In the genomic region with DNA sequence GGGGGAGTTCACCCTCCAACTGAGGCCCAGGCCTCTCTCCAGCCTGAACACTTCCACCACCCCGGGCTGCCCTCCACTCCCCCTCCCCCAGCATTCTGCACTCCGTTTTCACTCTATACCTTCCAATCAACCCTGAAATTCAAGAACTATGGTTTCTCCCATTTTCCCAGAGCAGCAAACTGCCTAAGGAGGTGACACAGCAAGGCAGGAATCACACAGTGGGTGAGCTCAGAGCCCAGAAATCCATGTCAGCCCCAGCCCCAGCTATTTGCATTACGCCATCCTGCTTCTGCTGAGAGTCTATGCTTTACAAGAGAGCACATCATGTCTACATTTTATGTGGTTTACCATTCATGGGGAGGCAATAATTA, we compare ENCODE assay signal across 1 cellular context.
TF ChIP-seq lines count a peak whose summit lies in the region.

No MANE protein-coding gene starts in this region.

TF ChIP-seq in GM23338, 12 proteins besides CTCF, POLR2A, EP300 and RAD21 (continued from another document):
- TF ChIP-seq, protein P1, sequence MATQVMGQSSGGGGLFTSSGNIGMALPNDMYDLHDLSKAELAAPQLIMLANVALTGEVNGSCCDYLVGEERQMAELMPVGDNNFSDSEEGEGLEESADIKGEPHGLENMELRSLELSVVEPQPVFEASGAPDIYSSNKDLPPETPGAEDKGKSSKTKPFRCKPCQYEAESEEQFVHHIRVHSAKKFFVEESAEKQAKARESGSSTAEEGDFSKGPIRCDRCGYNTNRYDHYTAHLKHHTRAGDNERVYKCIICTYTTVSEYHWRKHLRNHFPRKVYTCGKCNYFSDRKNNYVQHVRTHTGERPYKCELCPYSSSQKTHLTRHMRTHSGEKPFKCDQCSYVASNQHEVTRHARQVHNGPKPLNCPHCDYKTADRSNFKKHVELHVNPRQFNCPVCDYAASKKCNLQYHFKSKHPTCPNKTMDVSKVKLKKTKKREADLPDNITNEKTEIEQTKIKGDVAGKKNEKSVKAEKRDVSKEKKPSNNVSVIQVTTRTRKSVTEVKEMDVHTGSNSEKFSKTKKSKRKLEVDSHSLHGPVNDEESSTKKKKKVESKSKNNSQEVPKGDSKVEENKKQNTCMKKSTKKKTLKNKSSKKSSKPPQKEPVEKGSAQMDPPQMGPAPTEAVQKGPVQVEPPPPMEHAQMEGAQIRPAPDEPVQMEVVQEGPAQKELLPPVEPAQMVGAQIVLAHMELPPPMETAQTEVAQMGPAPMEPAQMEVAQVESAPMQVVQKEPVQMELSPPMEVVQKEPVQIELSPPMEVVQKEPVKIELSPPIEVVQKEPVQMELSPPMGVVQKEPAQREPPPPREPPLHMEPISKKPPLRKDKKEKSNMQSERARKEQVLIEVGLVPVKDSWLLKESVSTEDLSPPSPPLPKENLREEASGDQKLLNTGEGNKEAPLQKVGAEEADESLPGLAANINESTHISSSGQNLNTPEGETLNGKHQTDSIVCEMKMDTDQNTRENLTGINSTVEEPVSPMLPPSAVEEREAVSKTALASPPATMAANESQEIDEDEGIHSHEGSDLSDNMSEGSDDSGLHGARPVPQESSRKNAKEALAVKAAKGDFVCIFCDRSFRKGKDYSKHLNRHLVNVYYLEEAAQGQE (IDR thresholded peaks at IDR 0.05; ENCODE audit: unreplicated experiment) = no peak
- TF ChIP-seq ZNF114 (CRISPR knock-in tag; IDR thresholded peaks at IDR 0.05) (no peak), NANOG (IDR thresholded peaks at IDR 0.05; ENCODE audit: borderline replicate concordance) (no peak), POLR2AphosphoS5 (IDR thresholded peaks at IDR 0.05; ENCODE audit: low read depth) (no peak), JUNB (IDR thresholded peaks at IDR 0.05; ENCODE audit: unreplicated experiment) (no peak)
- TF ChIP-seq, protein P2, sequence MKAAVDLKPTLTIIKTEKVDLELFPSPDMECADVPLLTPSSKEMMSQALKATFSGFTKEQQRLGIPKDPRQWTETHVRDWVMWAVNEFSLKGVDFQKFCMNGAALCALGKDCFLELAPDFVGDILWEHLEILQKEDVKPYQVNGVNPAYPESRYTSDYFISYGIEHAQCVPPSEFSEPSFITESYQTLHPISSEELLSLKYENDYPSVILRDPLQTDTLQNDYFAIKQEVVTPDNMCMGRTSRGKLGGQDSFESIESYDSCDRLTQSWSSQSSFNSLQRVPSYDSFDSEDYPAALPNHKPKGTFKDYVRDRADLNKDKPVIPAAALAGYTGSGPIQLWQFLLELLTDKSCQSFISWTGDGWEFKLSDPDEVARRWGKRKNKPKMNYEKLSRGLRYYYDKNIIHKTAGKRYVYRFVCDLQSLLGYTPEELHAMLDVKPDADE (IDR thresholded peaks at IDR 0.05) = no peak
